ENCODE assay signal across 8 cellular contexts in genomic region chr2:70124983-70125480, GRCh38. TPM values are rescaled to one million over a fixed set of nuclear protein-coding genes. Genes with fewer than 3 reads are reported as not detected.
DNase-seq lines count a peak whose midpoint lies in the region; ATAC-seq and TF ChIP-seq lines count a peak whose summit lies in the region.

No MANE protein-coding gene starts in this region.

- peaks cover 39% of the 10 kb centered on the region for H3K4me1 Mint-ChIP-seq in endothelial cell (ENCODE audit: unreplicated experiment)
- H3K4me1 Mint-ChIP-seq in mesothelial cell of epicardium: peaks cover 49% of the 10 kb centered on the region
- H3K4me1 Mint-ChIP-seq in stimulated activated naive CD8-positive, alpha-beta T cell treated with anti-CD3 and anti-CD28 coated beads, Interleukin-15, amount 100 ng/mL, for 72 hours: peaks cover 76% of the 10 kb centered on the region

- H3K36me3 ChIP-seq in BJ (ENCODE audit: control insufficient read depth, insufficient read depth, low read length): no peaks in the 10 kb centered on the region

- peak overlapping the region; percentile 43 for H3K4me3 ChIP-seq in BJ (ENCODE audit: low read depth, low read length)

- H3K36me3 Mint-ChIP-seq in endothelial cell (ENCODE audit: low read depth, unreplicated experiment) (peaks cover 11% of the 10 kb centered on the region), mesothelial cell of epicardium (no peaks in the 10 kb centered on the region)

- CTCF ChIA-PET in BJ (lab: Yijun Ruan, JAX): interaction anchor here (2.3 to 2.4 kb wide), 2 partner anchors 10 to 54 kb away, joined by 8 to 11 read pairs; no protein-coding TSS in a partner anchor

- peak overlapping the region; percentile 100 for H3K27ac Mint-ChIP-seq in endothelial cell (ENCODE audit: unreplicated experiment)
- peak overlapping the region; percentile 100 for H3K27ac Mint-ChIP-seq in mesothelial cell of epicardium
- peak overlapping the region; percentile 100 for H3K27ac Mint-ChIP-seq in stimulated activated naive CD8-positive, alpha-beta T cell treated with anti-CD3 and anti-CD28 coated beads, Interleukin-15, amount 100 ng/mL, for 72 hours

- peak overlapping the region; percentile 97 for H3K4me3 Mint-ChIP-seq in endothelial cell (ENCODE audit: unreplicated experiment)
- H3K4me3 Mint-ChIP-seq in mesothelial cell of epicardium: peak overlapping the region; percentile 88
- H3K4me3 Mint-ChIP-seq in stimulated activated naive CD8-positive, alpha-beta T cell treated with anti-CD3 and anti-CD28 coated beads, Interleukin-15, amount 100 ng/mL, for 72 hours: peak overlapping the region; percentile 92 to 98

- POLR2A ChIA-PET in BJ (lab: Charles Lee): no interaction called here

- ATAC-seq in GM19467 (IDR thresholded peaks at IDR 0.05; ENCODE audit: unreplicated experiment) (peak; percentile 34), GM19455 (IDR thresholded peaks at IDR 0.05; ENCODE audit: unreplicated experiment) (no peak)
- peak; percentile 67 for ATAC-seq in stimulated activated naive CD8-positive, alpha-beta T cell treated with anti-CD3 and anti-CD28 coated beads, Interleukin-15, amount 100 ng/mL, for 72 hours

- TF ChIP-seq CTCF in BJ (IDR thresholded peaks at IDR 0.05; ENCODE audit: insufficient read depth, low read depth, low read length) (no peak), endothelial cell (IDR thresholded peaks at IDR 0.05; ENCODE audit: unreplicated experiment) (no peak), mesothelial cell of epicardium (IDR thresholded peaks at IDR 0.05; ENCODE audit: unreplicated experiment) (no peak)

- no peaks in the 10 kb centered on the region for H3K27me3 ChIP-seq in BJ (ENCODE audit: control insufficient read depth, insufficient read depth, low read length)

- no peak for DNase-seq in BJ (ENCODE audit: low read depth)
- DNase-seq in NCI-H2171 treated with DMSO at 0.1 percent for 48 hours (lab: John Stamatoyannopoulos, UW): peak; percentile 87
- DNase-seq in activated CD8-positive, alpha-beta memory T cell treated with anti-CD3 and anti-CD28 coated beads for 24 hours: peak; percentile 90
- peak; percentile 56 for DNase-seq in endothelial cell (ENCODE audit: low spot score)
- DNase-seq in mesothelial cell of epicardium (ENCODE audit: low spot score in 2 of 2, unreplicated experiment in 2 of 2): peak; percentile 40 to 71
- peak; percentile 62 to 67 for DNase-seq in stimulated activated naive CD8-positive, alpha-beta T cell treated with anti-CD3 and anti-CD28 coated beads, Interleukin-15, amount 100 ng/mL, for 72 hours

- H3K27me3 Mint-ChIP-seq in endothelial cell (ENCODE audit: unreplicated experiment) (peaks cover 22% of the 10 kb centered on the region), mesothelial cell of epicardium (ENCODE audit: low read depth) (no peaks in the 10 kb centered on the region)
- H3K27me3 Mint-ChIP-seq in stimulated activated naive CD8-positive, alpha-beta T cell treated with anti-CD3 and anti-CD28 coated beads, Interleukin-15, amount 100 ng/mL, for 72 hours: no peaks in the 10 kb centered on the region

- H3K9me3 Mint-ChIP-seq in endothelial cell (ENCODE audit: unreplicated experiment) (no peaks in the 10 kb centered on the region), mesothelial cell of epicardium (no peaks in the 10 kb centered on the region)
- H3K9me3 Mint-ChIP-seq in stimulated activated naive CD8-positive, alpha-beta T cell treated with anti-CD3 and anti-CD28 coated beads, Interleukin-15, amount 100 ng/mL, for 72 hours: no peaks in the 10 kb centered on the region

RNA-seq across cellular contexts. Expression of gene PCBP1, which starts 37.8 kb away (rescaled TPM):
- polyA plus RNA-seq in BJ (2011; rRNA removed): 59.2 and 87.4 TPM in 2 replicates
- polyA minus RNA-seq in BJ (2011; rRNA and poly(A)+ RNA removed): 53.5 and 82.0 TPM in 2 replicates
- total RNA-seq in endothelial cell (ENCODE audit: unreplicated experiment): 302 TPM
- total RNA-seq in mesothelial cell of epicardium: 245 to 257 TPM (median 255 TPM) in 3 replicates
